ENCODE assay signal across 1 cellular context in the genomic region with DNA sequence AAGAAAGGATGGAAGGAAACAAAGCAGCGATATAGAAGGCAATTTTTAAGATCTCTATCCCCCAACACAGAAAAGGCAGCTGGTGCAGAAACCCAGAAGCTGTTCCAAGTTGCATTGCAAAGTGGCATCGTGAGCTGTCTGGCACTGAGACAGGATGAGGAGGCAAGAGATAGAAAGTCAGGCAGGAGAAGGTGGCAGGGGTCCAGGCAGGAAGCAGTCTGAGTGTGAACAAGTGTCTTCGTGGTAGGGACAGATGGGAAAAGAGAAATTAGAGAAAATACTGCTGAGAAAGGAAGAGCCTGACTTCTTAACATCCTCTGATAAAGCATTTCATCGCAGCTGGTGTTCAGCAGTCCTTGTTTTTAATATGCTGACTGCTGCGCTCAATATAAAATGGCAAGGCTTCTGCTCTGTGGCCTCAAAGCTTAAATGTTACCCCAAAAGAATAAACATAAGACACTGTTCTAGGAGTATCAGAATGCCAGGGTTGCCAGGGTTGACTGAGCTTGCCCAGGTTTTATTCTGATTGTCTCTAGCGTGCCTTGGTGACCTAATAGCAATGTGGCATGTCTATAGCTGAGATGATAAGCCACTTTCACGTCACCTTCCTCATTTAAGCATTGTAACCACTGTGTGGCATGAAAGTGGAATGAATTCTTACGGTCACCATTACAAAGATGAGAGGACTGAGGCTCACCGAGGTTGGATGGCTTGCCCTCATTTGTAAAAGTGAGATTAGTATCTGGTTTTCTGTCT.
TF ChIP-seq lines count a peak whose summit lies in the region.

No MANE protein-coding gene starts in this region.

TF ChIP-seq in WTC11, 78 proteins besides CTCF, POLR2A, EP300 and RAD21 (continued from another document):
- TF ChIP-seq, protein P1, sequence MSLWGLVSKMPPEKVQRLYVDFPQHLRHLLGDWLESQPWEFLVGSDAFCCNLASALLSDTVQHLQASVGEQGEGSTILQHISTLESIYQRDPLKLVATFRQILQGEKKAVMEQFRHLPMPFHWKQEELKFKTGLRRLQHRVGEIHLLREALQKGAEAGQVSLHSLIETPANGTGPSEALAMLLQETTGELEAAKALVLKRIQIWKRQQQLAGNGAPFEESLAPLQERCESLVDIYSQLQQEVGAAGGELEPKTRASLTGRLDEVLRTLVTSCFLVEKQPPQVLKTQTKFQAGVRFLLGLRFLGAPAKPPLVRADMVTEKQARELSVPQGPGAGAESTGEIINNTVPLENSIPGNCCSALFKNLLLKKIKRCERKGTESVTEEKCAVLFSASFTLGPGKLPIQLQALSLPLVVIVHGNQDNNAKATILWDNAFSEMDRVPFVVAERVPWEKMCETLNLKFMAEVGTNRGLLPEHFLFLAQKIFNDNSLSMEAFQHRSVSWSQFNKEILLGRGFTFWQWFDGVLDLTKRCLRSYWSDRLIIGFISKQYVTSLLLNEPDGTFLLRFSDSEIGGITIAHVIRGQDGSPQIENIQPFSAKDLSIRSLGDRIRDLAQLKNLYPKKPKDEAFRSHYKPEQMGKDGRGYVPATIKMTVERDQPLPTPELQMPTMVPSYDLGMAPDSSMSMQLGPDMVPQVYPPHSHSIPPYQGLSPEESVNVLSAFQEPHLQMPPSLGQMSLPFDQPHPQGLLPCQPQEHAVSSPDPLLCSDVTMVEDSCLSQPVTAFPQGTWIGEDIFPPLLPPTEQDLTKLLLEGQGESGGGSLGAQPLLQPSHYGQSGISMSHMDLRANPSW (CRISPR knock-in tag; conservative IDR thresholded peaks at IDR 0.05; ENCODE audit: low read depth) = no peak
- TF ChIP-seq FOXJ3 (CRISPR knock-in tag; IDR thresholded peaks at IDR 0.05; ENCODE audit: borderline replicate concordance) (no peak), ZNF671 (CRISPR knock-in tag; IDR thresholded peaks at IDR 0.05) (no peak), GTF2I (CRISPR knock-in tag; conservative IDR thresholded peaks at IDR 0.05) (no peak), IRF2 (CRISPR knock-in tag; IDR thresholded peaks at IDR 0.05; ENCODE audit: borderline replicate concordance, low read depth) (no peak)
- TF ChIP-seq, protein P2, sequence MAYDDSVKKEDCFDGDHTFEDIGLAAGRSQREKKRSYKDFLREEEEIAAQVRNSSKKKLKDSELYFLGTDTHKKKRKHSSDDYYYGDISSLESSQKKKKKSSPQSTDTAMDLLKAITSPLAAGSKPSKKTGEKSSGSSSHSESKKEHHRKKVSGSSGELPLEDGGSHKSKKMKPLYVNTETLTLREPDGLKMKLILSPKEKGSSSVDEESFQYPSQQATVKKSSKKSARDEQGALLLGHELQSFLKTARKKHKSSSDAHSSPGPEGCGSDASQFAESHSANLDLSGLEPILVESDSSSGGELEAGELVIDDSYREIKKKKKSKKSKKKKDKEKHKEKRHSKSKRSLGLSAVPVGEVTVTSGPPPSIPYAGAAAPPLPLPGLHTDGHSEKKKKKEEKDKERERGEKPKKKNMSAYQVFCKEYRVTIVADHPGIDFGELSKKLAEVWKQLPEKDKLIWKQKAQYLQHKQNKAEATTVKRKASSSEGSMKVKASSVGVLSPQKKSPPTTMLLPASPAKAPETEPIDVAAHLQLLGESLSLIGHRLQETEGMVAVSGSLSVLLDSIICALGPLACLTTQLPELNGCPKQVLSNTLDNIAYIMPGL (CRISPR knock-in tag; IDR thresholded peaks at IDR 0.05) = no peak
